10 cellular contexts compared by ENCODE assay signal in genomic region chr1:23578311-23578996, GRCh38. TPM values are rescaled to one million over a fixed set of nuclear protein-coding genes. Genes with fewer than 3 reads are reported as not detected.
DNase-seq lines count a peak whose midpoint lies in the region; ATAC-seq and FAIRE-seq lines count a peak whose summit lies in the region.
"Had no signal": no experiment of that assay in that cellular context is flagged by ENCODE, and none has a peak within 500 bp of the region (broad histone marks: within the 10 kb centered on the region; RNA-seq: fewer than 3 reads in every experiment).

No MANE protein-coding gene starts in this region.

- H3K4me3 Mint-ChIP-seq in T-helper 17 cell, result peak overlapping the region; percentile 71
- H3K4me3 Mint-ChIP-seq in stimulated activated naive CD8-positive, alpha-beta T cell treated with anti-CD3 and anti-CD28 coated beads, Interleukin-15, amount 100 ng/mL, for 72 hours, result peak overlapping the region; percentile 24 to 60

- no peaks in the 10 kb centered on the region for H3K27me3 Mint-ChIP-seq in T-helper 17 cell
- no peaks in the 10 kb centered on the region for H3K27me3 Mint-ChIP-seq in stimulated activated naive CD8-positive, alpha-beta T cell treated with anti-CD3 and anti-CD28 coated beads, Interleukin-15, amount 100 ng/mL, for 72 hours

- peaks cover 15% of the 10 kb centered on the region for H3K4me1 Mint-ChIP-seq in T-helper 17 cell
- peaks cover 85% of the 10 kb centered on the region for H3K4me1 Mint-ChIP-seq in stimulated activated naive CD8-positive, alpha-beta T cell treated with anti-CD3 and anti-CD28 coated beads, Interleukin-15, amount 100 ng/mL, for 72 hours

- H3K27ac Mint-ChIP-seq in T-helper 17 cell, result peak overlapping the region; percentile 63
- no peak overlapping the region for H3K27ac Mint-ChIP-seq in stimulated activated naive CD8-positive, alpha-beta T cell treated with anti-CD3 and anti-CD28 coated beads, Interleukin-15, amount 100 ng/mL, for 72 hours

- H3K9me3 Mint-ChIP-seq in stimulated activated naive CD8-positive, alpha-beta T cell treated with anti-CD3 and anti-CD28 coated beads, Interleukin-15, amount 100 ng/mL, for 72 hours, result no peaks in the 10 kb centered on the region

- no peak overlapping the region for H3K27ac ChIP-seq in caudate nucleus (ENCODE audit: low read depth, low read length)

- no peak for DNase-seq in GM18507 (ENCODE audit: extremely low spot score, insufficient read length, low read depth)
- DNase-seq in T-helper 17 cell, result no peak
- peak; percentile 71 for DNase-seq in iris pigment epithelial cell (ENCODE audit: low read depth)
- no peak for DNase-seq in stimulated activated naive CD8-positive, alpha-beta T cell treated with anti-CD3 and anti-CD28 coated beads, Interleukin-15, amount 100 ng/mL, for 72 hours
- no peak for DNase-seq in caudate nucleus (lab: John Stamatoyannopoulos, UW)
- DNase-seq in retina, result no peak
- DNase-seq in activated T-cell treated with anti-CD3 and anti-CD28 coated beads for 4 hours, result no peak
- DNase-seq: cerebellar nuclear complex, GOT3, NCI-H2171 had no signal

- ATAC-seq in T-helper 17 cell, result no peak
- no peak for ATAC-seq in stimulated activated naive CD8-positive, alpha-beta T cell treated with anti-CD3 and anti-CD28 coated beads, Interleukin-15, amount 100 ng/mL, for 72 hours

- H3K9me3 ChIP-seq in T-helper 17 cell (ENCODE audit: control insufficient read depth, low read length, poor library complexity, severe bottlenecking), result no peaks in the 10 kb centered on the region

- H3K36me3 Mint-ChIP-seq in T-helper 17 cell (ENCODE audit: low read depth), result no peaks in the 10 kb centered on the region

- peak; percentile 83 for FAIRE-seq in GM18507 (lab: Jason Lieb, UNC)

RNA-seq across cellular contexts. Expression of gene ID3, which starts 19.2 kb away (rescaled TPM):
- 10 to 100 TPM in 1 of 2 donors, 1 to 10 TPM in 1; 8.6 to 10.7 TPM for total RNA-seq in T-helper 17 cell

RNA-seq across cellular contexts. Expression of gene E2F2, which starts 47.4 kb away (rescaled TPM):
- total RNA-seq in T-helper 17 cell, result 1 to 10 TPM; 5.4 TPM
